8 cellular contexts compared by ENCODE assay signal in genomic region chr10:23343591-23344225, GRCh38. TPM values are rescaled to one million over a fixed set of nuclear protein-coding genes. Genes with fewer than 3 reads are reported as not detected.
DNase-seq lines count a peak whose midpoint lies in the region; ATAC-seq and TF ChIP-seq lines count a peak whose summit lies in the region.
"Had no signal": no experiment of that assay in that cellular context is flagged by ENCODE, and none has a peak within 500 bp of the region (broad histone marks: within the 10 kb centered on the region; RNA-seq: fewer than 3 reads in every experiment).

No MANE protein-coding gene starts in this region.

- H3K4me2 ChIP-seq in mesenchymal stem cell (ENCODE audit: low read length, poor library complexity, severe bottlenecking): peak overlapping the region; percentile 57

- intact Hi-C loops in activated B cell treated with CpG ODN at 0.5 μM for 24 hours (cut with micrococcal nuclease): loop anchor here (2.0 kb wide), 1 partner anchor 19 kb away; no protein-coding TSS in a partner anchor

- H4K91ac ChIP-seq in mesenchymal stem cell (ENCODE audit: low read length): peak overlapping the region; percentile 78

- CTCF ChIA-PET in activated B cell treated with CpG ODN at 0.5 μM for 24 hours (lab: Charles Lee): interaction anchor here (1.2 kb wide), 1 partner anchor 11 kb away, joined by 3 read pairs; no protein-coding TSS in a partner anchor

- H3K4me3 Mint-ChIP-seq in activated B cell treated with CpG ODN at 0.5 μM for 24 hours: peak overlapping the region; percentile 85

- peak overlapping the region; percentile 13 to 54 for H3K4ac ChIP-seq in mesenchymal stem cell (ENCODE audit: low read depth in 1 of 2, low read length in 2 of 2)

- H3K9ac ChIP-seq in mesenchymal stem cell (ENCODE audit: low read length): peak overlapping the region; percentile 76

- peak overlapping the region; percentile 86 for H2BK15ac ChIP-seq in mesenchymal stem cell (ENCODE audit: low read depth, poor library complexity, severe bottlenecking)

- H2BK12ac ChIP-seq in mesenchymal stem cell (ENCODE audit: low read length in 2 of 2): no peak overlapping the region

- no peak for TF ChIP-seq CTCF in activated B cell treated with CpG ODN at 0.5 μM for 24 hours (IDR thresholded peaks at IDR 0.05)

- H3K27ac ChIP-seq in mesenchymal stem cell (ENCODE audit: low read length, poor library complexity, severe bottlenecking): no peak overlapping the region

- POLR2A ChIA-PET in activated B cell treated with CpG ODN at 0.5 μM for 24 hours (lab: Charles Lee): no interaction called here

- WGBS in mesenchymal stem cell: 8% methylated on average over 48 of the region's 48 CpGs

- H3K27me3 ChIP-seq in mesenchymal stem cell (ENCODE audit: control insufficient read depth in 1 of 2, insufficient read depth in 1 of 2, low read length in 2 of 2): no peaks in the 10 kb centered on the region

- peaks cover 11% of the 10 kb centered on the region for H3K27me3 Mint-ChIP-seq in activated B cell treated with CpG ODN at 0.5 μM for 24 hours

- H3K4me1 ChIP-seq in mesenchymal stem cell (ENCODE audit: control insufficient read depth, insufficient read depth, low read depth, low read length): peaks cover 12% of the 10 kb centered on the region

- no peaks in the 10 kb centered on the region for H3K9me3 ChIP-seq in mesenchymal stem cell (ENCODE audit: control insufficient read depth, low read length)

- no peaks in the 10 kb centered on the region for H3K79me1 ChIP-seq in mesenchymal stem cell (replicated peaks; ENCODE audit: low read length, poor library complexity, severe bottlenecking)

- no peak overlapping the region for H3K27ac Mint-ChIP-seq in activated B cell treated with CpG ODN at 0.5 μM for 24 hours

- no peaks in the 10 kb centered on the region for H3K9me3 Mint-ChIP-seq in activated B cell treated with CpG ODN at 0.5 μM for 24 hours

- peak overlapping the region; percentile 73 for H2BK120ac ChIP-seq in mesenchymal stem cell (ENCODE audit: low read depth, low read length)

- no peak overlapping the region for H2BK5ac ChIP-seq in mesenchymal stem cell (ENCODE audit: low read depth, low read length, poor library complexity, severe bottlenecking)

- no peak for DNase-seq in activated B cell treated with CpG ODN at 0.5 μM for 24 hours
- DNase-seq in ecto neural progenitor cell (ENCODE audit: low spot score): peak; percentile 89
- peak; percentile 30 for DNase-seq in mesenchymal stem cell
- DNase-seq in stimulated activated CD8-positive, alpha-beta memory T cell treated with anti-CD3 and anti-CD28 coated beads, Interleukin-15, amount 100 ng/mL, for 24 hours (ENCODE audit: low read depth): peak; percentile 29

- H3K36me3 Mint-ChIP-seq in activated B cell treated with CpG ODN at 0.5 μM for 24 hours (ENCODE audit: low read depth): no peaks in the 10 kb centered on the region

- H3K23ac ChIP-seq in mesenchymal stem cell (ENCODE audit: low read length in 2 of 2): no peak overlapping the region

- H3K18ac ChIP-seq in mesenchymal stem cell (ENCODE audit: low read depth in 1 of 2, low read length in 2 of 2): peak overlapping the region in 1 of 2 experiments; percentile 46

- H3K14ac ChIP-seq in mesenchymal stem cell (ENCODE audit: low read length in 2 of 2): peak overlapping the region in 1 of 2 experiments; percentile 32

- ATAC-seq in HG02642 (IDR thresholded peaks at IDR 0.05; ENCODE audit: poor library complexity, unreplicated experiment): peak; percentile 38
- peak; percentile 25 for ATAC-seq in activated B cell treated with CpG ODN at 0.5 μM for 24 hours (ENCODE audit: low read depth)
- ATAC-seq in GM18870 (IDR thresholded peaks at IDR 0.05; ENCODE audit: unreplicated experiment): no peak
- ATAC-seq in HG02973 (IDR thresholded peaks at IDR 0.05; ENCODE audit: unreplicated experiment): no peak

- H3K36me3 ChIP-seq in mesenchymal stem cell (ENCODE audit: control insufficient read depth in 1 of 2, insufficient read depth in 2 of 2, low read depth in 1 of 2, low read length in 2 of 2): peaks cover 0 to 3% of the 10 kb centered on the region in 2 experiments

- peak overlapping the region; percentile 18 for H2AFZ ChIP-seq in mesenchymal stem cell (ENCODE audit: low read depth, low read length)

- H2AK5ac ChIP-seq in mesenchymal stem cell (ENCODE audit: low read length, severe bottlenecking): no peak overlapping the region

- peaks cover 18% of the 10 kb centered on the region for H3K4me1 Mint-ChIP-seq in activated B cell treated with CpG ODN at 0.5 μM for 24 hours

- peak overlapping the region; percentile 81 for H4K8ac ChIP-seq in mesenchymal stem cell (ENCODE audit: low read length)

- H3K4me3 ChIP-seq in mesenchymal stem cell (ENCODE audit: insufficient read depth in 1 of 2, low read depth in 1 of 2, low read length in 2 of 2): peak overlapping the region; percentile 58 to 75

RNA-seq across cellular contexts. Expression of gene C10orf67, which starts 0.9 kb away (rescaled TPM):
- not detected in 2 replicates for total RNA-seq in activated B cell treated with CpG ODN at 0.5 μM for 24 hours
- 0.15 TPM for polyA plus RNA-seq in mesenchymal stem cell (2013, experiment 1 of 2)
- polyA plus RNA-seq in mesenchymal stem cell (2013, experiment 2 of 2): 0.05 TPM
- total RNA-seq: T-helper 2 cell treated with Interferon-gamma antibody and Interleukin-4, amounts not matched to agents 100 ng/mL and 5 ng/mL, for 36 hours had no signal

Comparison
In these comparisons a context has a peak if more than half of its experiments do, and no peak if none do; other contexts are left out.
1. ATAC-seq: peak in HG02642 (single experiment) and activated B cell treated with CpG ODN at 0.5 μM for 24 hours (single experiment); none in GM18870 (single experiment) and HG02973 (single experiment).